In the genomic region with DNA sequence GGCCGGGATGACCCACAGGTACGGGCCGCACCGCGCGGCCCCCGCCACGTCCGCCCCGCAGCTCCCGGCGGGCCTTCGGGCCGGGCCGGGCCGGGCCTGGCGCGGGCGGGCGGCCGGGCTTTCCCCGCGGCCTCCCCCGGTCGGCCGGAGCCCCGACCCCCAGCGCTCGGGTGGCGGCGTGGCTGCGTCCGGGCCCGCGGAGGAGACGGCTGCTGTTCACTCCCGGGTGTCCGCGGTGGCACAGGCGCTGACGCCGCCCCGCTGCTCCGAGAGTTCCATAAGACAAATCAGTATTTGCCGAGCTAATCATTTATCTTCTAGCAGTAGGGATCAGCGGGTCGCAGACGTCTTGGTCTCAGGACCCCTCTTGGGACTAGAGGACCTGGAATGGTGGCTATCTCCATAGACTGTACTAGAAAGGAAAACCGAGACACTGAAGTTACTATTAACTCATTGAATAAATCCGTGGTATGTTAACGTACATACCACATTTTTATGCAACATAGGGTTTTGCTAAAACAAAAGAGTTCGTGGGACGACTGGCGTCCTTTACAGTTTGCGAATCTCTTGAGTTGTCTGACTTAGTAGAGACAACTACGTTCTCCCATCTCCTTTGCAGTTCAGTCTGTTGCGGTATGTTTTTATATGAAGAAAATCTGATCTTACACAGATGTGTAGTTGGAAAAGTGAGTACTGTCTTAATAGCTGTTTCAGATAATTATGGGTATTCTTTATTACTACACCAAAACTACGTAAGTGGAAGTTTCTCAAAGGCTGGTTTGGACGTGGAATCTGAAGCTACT, we compare ENCODE assay signal across 8 cellular contexts. TPM values are rescaled to one million over a fixed set of nuclear protein-coding genes. Genes with fewer than 3 reads are reported as not detected.
DNase-seq lines count a peak whose midpoint lies in the region; ATAC-seq and TF ChIP-seq lines count a peak whose summit lies in the region.

No MANE protein-coding gene starts in this region.

- no peaks in the 10 kb centered on the region for H3K9me3 ChIP-seq in body of pancreas

- peaks cover 23% of the 10 kb centered on the region for H3K4me1 ChIP-seq in body of pancreas

- H3K9me3 Mint-ChIP-seq in immature natural killer cell = no peaks in the 10 kb centered on the region

- no peaks in the 10 kb centered on the region for H3K27me3 ChIP-seq in body of pancreas

- H3K4me3 Mint-ChIP-seq in immature natural killer cell = peak overlapping the region; percentile 93 to 98 (median 96)

- no peak for TF ChIP-seq CTCF in body of pancreas (IDR thresholded peaks at IDR 0.05)

- peaks cover 21 to 45% of the 10 kb centered on the region in 2 donors for H3K4me1 Mint-ChIP-seq in immature natural killer cell

- H3K27me3 Mint-ChIP-seq in immature natural killer cell (ENCODE audit: low read depth in 3 of 3) = peaks cover 5 to 8% (median 5%) of the 10 kb centered on the region in 3 donors

- H3K36me3 ChIP-seq in body of pancreas (replicated peaks in 1 of 2; ENCODE audit: insufficient read depth in 1 of 2, low read depth in 2 of 2) = no peaks in the 10 kb centered on the region

- peak overlapping the region; percentile 61 to 96 (median 91) for H3K27ac Mint-ChIP-seq in immature natural killer cell

- peak; percentile 32 for ATAC-seq in GM21390 (IDR thresholded peaks at IDR 0.05; ENCODE audit: unreplicated experiment)
- ATAC-seq in body of pancreas = peak; percentile 41

- TF ChIP-seq POLR2A in body of pancreas (IDR thresholded peaks at IDR 0.05) = peak in 1 of 3 donors; percentile 6

- no peaks in the 10 kb centered on the region for H3K36me3 Mint-ChIP-seq in immature natural killer cell

- H3K27ac ChIP-seq in body of pancreas = peak overlapping the region; percentile 91 to 99 (median 98)
- H3K27ac ChIP-seq in skin epidermis = peak overlapping the region in 20 of 21 experiments; percentile 59 to 94 (median 85)

- H3K4me3 ChIP-seq in body of pancreas = peak overlapping the region; percentile 33 to 57
- H3K4me3 ChIP-seq in skin epidermis = peak overlapping the region; percentile 57 to 85 (median 68)

- DNase-seq in DMS53 treated with DMSO at 0.1 percent for 48 hours (lab: John Stamatoyannopoulos, UW; ENCODE audit: unreplicated experiment) = peak; percentile 44
- peak; percentile 47 for DNase-seq in HS-27A (ENCODE audit: low read depth)
- peak; percentile 44 for DNase-seq in SW480 (ENCODE audit: low spot score)
- peak; percentile 44 to 55 (median 50) for DNase-seq in body of pancreas
- DNase-seq in immature natural killer cell = no peak
- DNase-seq in NCI-H187 (lab: John Stamatoyannopoulos, UW) = no peak

- intact Hi-C loops in body of pancreas (cut with DNase I) = no loop called here

- WGBS in body of pancreas, 2 donors = 0 to 2% methylated on average over 14 to 59 of the region's 59 CpGs

RNA-seq across cellular contexts. Expression of gene LIMS1, which starts 0.5 kb away (rescaled TPM):
- 10 to 100 TPM; 19.1 to 28.3 TPM for total RNA-seq in body of pancreas
- 10 to 100 TPM; 31.3 to 64.7 (median 60.6) TPM for polyA plus RNA-seq in immature natural killer cell

Comparison
In these comparisons a context has a peak if more than half of its experiments do, and no peak if none do; other contexts are left out.
1. DNase-seq: peak in DMS53 treated with DMSO at 0.1 percent for 48 hours (single experiment), HS-27A (single experiment), SW480 (single experiment) and body of pancreas (4 of 4); none in immature natural killer cell (0 of 3) and NCI-H187 (0 of 2).